21 cellular contexts compared by ENCODE assay signal in the genomic region with DNA sequence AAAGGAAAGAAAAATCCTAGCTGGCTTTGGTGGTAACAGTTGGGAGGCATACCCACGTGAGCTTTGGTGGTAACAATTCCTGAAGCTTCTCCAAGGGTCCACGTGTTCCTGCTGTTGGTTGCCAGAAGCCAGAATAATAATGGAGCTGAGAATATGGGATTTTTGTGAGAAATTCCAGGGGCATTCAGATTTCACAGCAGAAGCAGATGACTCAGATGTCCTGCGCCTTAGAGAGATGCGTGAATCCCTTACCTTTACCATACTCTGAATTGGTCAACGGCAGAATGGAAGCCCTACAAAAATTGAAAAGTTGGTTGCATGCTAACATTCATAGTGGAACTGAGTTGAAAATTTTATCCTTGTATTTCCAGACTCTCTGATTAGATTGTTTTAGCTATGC. TPM values are rescaled to one million over a fixed set of nuclear protein-coding genes. Genes with fewer than 3 reads are reported as not detected.
DNase-seq lines count a peak whose midpoint lies in the region; ATAC-seq and TF ChIP-seq lines count a peak whose summit lies in the region.
"Had no signal": no experiment of that assay in that cellular context is flagged by ENCODE, and none has a peak within 500 bp of the region (broad histone marks: within the 10 kb centered on the region; RNA-seq: fewer than 3 reads in every experiment).

No MANE protein-coding gene starts in this region.

- in situ Hi-C loops in mammary epithelial cell (cut with MboI; ENCODE audit: low sequenced_read_pairs in 2 of 2), result no loop called here

- H3K27me3 Mint-ChIP-seq in activated naive CD4-positive, alpha-beta T cell treated with anti-CD3 and anti-CD28 coated beads, Interleukin-2, amount 10 ng/mL, durations not matched to agents 7 days and 5 days, result no peaks in the 10 kb centered on the region
- no peaks in the 10 kb centered on the region for H3K27me3 Mint-ChIP-seq in stimulated activated memory B cell treated with anti-CD40 and anti-IgM and Interleukin-4, amounts not matched to agents 10 μg/mL and 1 μg/mL and 100 μg/mL, for 72 hours

- 86% methylated on average over 5 of the region's 5 CpGs for WGBS in mammary epithelial cell (ENCODE audit: low coverage, missing lambda C conversion rate)

- H3K9ac ChIP-seq in mammary epithelial cell (ENCODE audit: insufficient read depth, low read length), result no peak overlapping the region
- H3K9ac ChIP-seq: parathyroid adenoma had no signal

- no peaks in the 10 kb centered on the region for H3K27me3 ChIP-seq in mammary epithelial cell (ENCODE audit: insufficient read depth, low read length)
- H3K27me3 ChIP-seq: heart right ventricle had no signal

- dilution Hi-C loops in mammary epithelial cell (cut with HindIII; ENCODE audit: low sequenced_read_pairs), result no loop called here

- no peak for TF ChIP-seq CTCF in OCI-LY7 (conservative IDR thresholded peaks at IDR 0.05; ENCODE audit: low read length)
- TF ChIP-seq CTCF in mammary epithelial cell (conservative IDR thresholded peaks at IDR 0.05 in 1 of 2, IDR thresholded peaks at IDR 0.05 in 1 of 2; ENCODE audit: extremely low read depth in 1 of 2, insufficient read depth in 1 of 2, low read depth in 1 of 2, low read length in 2 of 2), result no peak

- DNase-seq in activated naive CD4-positive, alpha-beta T cell treated with anti-CD3 and anti-CD28 coated beads, Interleukin-2, amount 10 ng/mL, durations not matched to agents 7 days and 5 days, result no peak
- no peak for DNase-seq in activated naive CD4-positive, alpha-beta T cell treated with anti-CD3 and anti-CD28 coated beads, Interleukin-2, amount 50 U/mL, for 16 hours
- DNase-seq in OCI-LY7 (ENCODE audit: low spot score), result no peak
- no peak for DNase-seq in mammary epithelial cell
- no peak for DNase-seq in A172 (ENCODE audit: low spot score)
- no peak for DNase-seq in germinal center (ENCODE audit: low spot score)
- DNase-seq: AML-193; central memory CD4-positive, alpha-beta T cell; heart right ventricle; KG1; NCI-H1048; NCI-H2081; NCI-H524; SHP77 had no signal

- peaks cover 13% of the 10 kb centered on the region for H3K4me1 Mint-ChIP-seq in activated naive CD4-positive, alpha-beta T cell treated with anti-CD3 and anti-CD28 coated beads, Interleukin-2, amount 10 ng/mL, durations not matched to agents 7 days and 5 days
- peaks cover 54% of the 10 kb centered on the region for H3K4me1 Mint-ChIP-seq in stimulated activated memory B cell treated with anti-CD40 and anti-IgM and Interleukin-4, amounts not matched to agents 10 μg/mL and 1 μg/mL and 100 μg/mL, for 72 hours

- no peaks in the 10 kb centered on the region for H3K9me3 ChIP-seq in OCI-LY7 (ENCODE audit: low read length)
- no peaks in the 10 kb centered on the region for H3K9me3 ChIP-seq in mammary epithelial cell (replicated peaks; ENCODE audit: insufficient read depth, low read length)
- H3K9me3 ChIP-seq: heart right ventricle had no signal

- no TSS peak for BruUV-seq in OCI-LY7 (replicated peaks; lab: Mats Ljungman, UMichigan)
- BruUV-seq in mammary epithelial cell (replicated peaks; lab: Mats Ljungman, UMichigan), result no TSS peak

- no peaks in the 10 kb centered on the region for H3K9me2 ChIP-seq in OCI-LY7 (ENCODE audit: insufficient read depth, low read length)

- 0 out of 2 replicates have a peak overlapping the region, but pooled peaks have one; percentile 16 for H3K4me2 ChIP-seq in OCI-LY7 (ENCODE audit: low read length)
- H3K4me2 ChIP-seq in mammary epithelial cell (ENCODE audit: insufficient read depth, low read depth, low read length), result peak overlapping the region; percentile 20

- H3K4me3 Mint-ChIP-seq in activated naive CD4-positive, alpha-beta T cell treated with anti-CD3 and anti-CD28 coated beads, Interleukin-2, amount 10 ng/mL, durations not matched to agents 7 days and 5 days, result no peak overlapping the region
- H3K4me3 Mint-ChIP-seq in stimulated activated memory B cell treated with anti-CD40 and anti-IgM and Interleukin-4, amounts not matched to agents 10 μg/mL and 1 μg/mL and 100 μg/mL, for 72 hours, result peak overlapping the region; percentile 24
- H3K4me3 Mint-ChIP-seq: natural killer cell treated with Interleukin-12 subunit alpha and Interleukin-12 subunit beta and Interleukin-15 and Interleukin-18, amount 100 ng/mL, for 72 hours had no signal

- H3K36me3 ChIP-seq in OCI-LY7 (ENCODE audit: insufficient read depth, low read length) (no peaks in the 10 kb centered on the region), mammary epithelial cell (ENCODE audit: insufficient read depth, low read length) (no peaks in the 10 kb centered on the region)
- H3K36me3 ChIP-seq: heart right ventricle had no signal

- no peak overlapping the region for H3K27ac ChIP-seq in OCI-LY7 (ENCODE audit: low read depth, low read length, poor library complexity, severe bottlenecking)
- no peak overlapping the region for H3K27ac ChIP-seq in mammary epithelial cell (ENCODE audit: insufficient read depth, low read depth, low read length)
- H3K27ac ChIP-seq: heart right ventricle, parathyroid adenoma, VCaP had no signal

- H3K4me1 ChIP-seq in OCI-LY7 (ENCODE audit: insufficient read depth, low read length, poor library complexity, severe bottlenecking), result peaks cover 15% of the 10 kb centered on the region
- peaks cover 28% of the 10 kb centered on the region for H3K4me1 ChIP-seq in mammary epithelial cell (ENCODE audit: insufficient read depth, low read length)
- H3K4me1 ChIP-seq: parathyroid adenoma had no signal

- POLR2A ChIA-PET in OCI-LY7 (lab: Charles Lee), result no interaction called here

- H3K4me3 ChIP-seq in OCI-LY7 (ENCODE audit: low read depth, low read length, poor library complexity, severe bottlenecking) (no peak overlapping the region), mammary epithelial cell (replicated peaks in 1 of 3; ENCODE audit: insufficient read depth in 1 of 3, low read depth in 2 of 3, low read length in 3 of 3) (no peak overlapping the region)
- H3K4me3 ChIP-seq: heart right ventricle had no signal

- peak overlapping the region; percentile 76 for H3K27ac Mint-ChIP-seq in activated naive CD4-positive, alpha-beta T cell treated with anti-CD3 and anti-CD28 coated beads, Interleukin-2, amount 10 ng/mL, durations not matched to agents 7 days and 5 days
- H3K27ac Mint-ChIP-seq in stimulated activated memory B cell treated with anti-CD40 and anti-IgM and Interleukin-4, amounts not matched to agents 10 μg/mL and 1 μg/mL and 100 μg/mL, for 72 hours, result peak overlapping the region; percentile 88
- H3K27ac Mint-ChIP-seq: natural killer cell treated with Interleukin-12 subunit alpha and Interleukin-12 subunit beta and Interleukin-15 and Interleukin-18, amount 100 ng/mL, for 72 hours had no signal

- H3K79me2 ChIP-seq in OCI-LY7 (ENCODE audit: insufficient read depth, low read depth, low read length) (no peaks in the 10 kb centered on the region), mammary epithelial cell (ENCODE audit: insufficient read depth, low read length) (no peaks in the 10 kb centered on the region)
- H3K79me2 ChIP-seq: parathyroid adenoma had no signal

- H3K36me3 Mint-ChIP-seq in activated naive CD4-positive, alpha-beta T cell treated with anti-CD3 and anti-CD28 coated beads, Interleukin-2, amount 10 ng/mL, durations not matched to agents 7 days and 5 days, result no peaks in the 10 kb centered on the region
- H3K36me3 Mint-ChIP-seq in stimulated activated memory B cell treated with anti-CD40 and anti-IgM and Interleukin-4, amounts not matched to agents 10 μg/mL and 1 μg/mL and 100 μg/mL, for 72 hours, result peaks cover 16% of the 10 kb centered on the region
- H3K36me3 Mint-ChIP-seq: natural killer cell treated with Interleukin-12 subunit alpha and Interleukin-12 subunit beta and Interleukin-15 and Interleukin-18, amount 100 ng/mL, for 72 hours had no signal

- ATAC-seq in stimulated activated memory B cell treated with anti-CD40 and anti-IgM and Interleukin-4, amounts not matched to agents 10 μg/mL and 1 μg/mL and 100 μg/mL, for 72 hours, result no peak
- ATAC-seq in GM21526 (IDR thresholded peaks at IDR 0.05; ENCODE audit: low FRiP score, unreplicated experiment), result no peak
- ATAC-seq: heart right ventricle; natural killer cell treated with Interleukin-12 subunit alpha and Interleukin-12 subunit beta and Interleukin-15 and Interleukin-18, amount 100 ng/mL, for 72 hours; sciatic nerve had no signal

- H3K9me3 Mint-ChIP-seq in activated naive CD4-positive, alpha-beta T cell treated with anti-CD3 and anti-CD28 coated beads, Interleukin-2, amount 10 ng/mL, durations not matched to agents 7 days and 5 days, result no peaks in the 10 kb centered on the region
- H3K9me3 Mint-ChIP-seq in stimulated activated memory B cell treated with anti-CD40 and anti-IgM and Interleukin-4, amounts not matched to agents 10 μg/mL and 1 μg/mL and 100 μg/mL, for 72 hours, result no peaks in the 10 kb centered on the region
- H3K9me3 Mint-ChIP-seq: natural killer cell treated with Interleukin-12 subunit alpha and Interleukin-12 subunit beta and Interleukin-15 and Interleukin-18, amount 100 ng/mL, for 72 hours had no signal

- H2AFZ ChIP-seq in OCI-LY7 (ENCODE audit: low read length) (no peak overlapping the region), mammary epithelial cell (ENCODE audit: low read depth, low read length) (no peak overlapping the region)
- H2AFZ ChIP-seq: parathyroid adenoma had no signal

- no peaks in the 10 kb centered on the region for H4K20me1 ChIP-seq in OCI-LY7 (ENCODE audit: insufficient read depth, low read length)
- H4K20me1 ChIP-seq in mammary epithelial cell (ENCODE audit: insufficient read depth, low read length), result no peaks in the 10 kb centered on the region

- intact Hi-C loops in OCI-LY7 (cut with micrococcal nuclease; ENCODE audit: unreplicated experiment) (no loop called here), mammary epithelial cell (cut with micrococcal nuclease) (no loop called here)

- CTCF ChIA-PET in activated naive CD4-positive, alpha-beta T cell treated with anti-CD3 and anti-CD28 coated beads, Interleukin-2, amount 10 ng/mL, durations not matched to agents 7 days and 5 days (lab: Charles Lee), result no interaction called here
- CTCF ChIA-PET in OCI-LY7 (lab: Charles Lee; ENCODE audit: unreplicated experiment) (no interaction called here), mammary epithelial cell (lab: Charles Lee; ENCODE audit: low non-redundant PET) (no interaction called here)

RNA-seq across cellular contexts. Expression of a gene that starts 28.8 kb away (rescaled TPM):
- total RNA-seq in OCI-LY7 (2014; rRNA removed; shearing (Covaris generic)), result 0.09 TPM in 1 of 2 replicates, not detected in the other
- not detected in 2 replicates for total RNA-seq in OCI-LY7 (2022)
- 1 to 10 TPM in 1 of 2 donors, under 1 TPM in 1; 0.83 to 2.0 TPM for total RNA-seq in mammary epithelial cell
- polyA plus RNA-seq in mammary epithelial cell, result 1.2 TPM
- polyA minus RNA-seq in mammary epithelial cell, result 2.3 TPM
- total RNA-seq in A172 (2014; rRNA removed; shearing (Covaris generic)), result 0.36 and 1.1 TPM in 2 replicates
- total RNA-seq: G401 had no signal
